In the genomic region with DNA sequence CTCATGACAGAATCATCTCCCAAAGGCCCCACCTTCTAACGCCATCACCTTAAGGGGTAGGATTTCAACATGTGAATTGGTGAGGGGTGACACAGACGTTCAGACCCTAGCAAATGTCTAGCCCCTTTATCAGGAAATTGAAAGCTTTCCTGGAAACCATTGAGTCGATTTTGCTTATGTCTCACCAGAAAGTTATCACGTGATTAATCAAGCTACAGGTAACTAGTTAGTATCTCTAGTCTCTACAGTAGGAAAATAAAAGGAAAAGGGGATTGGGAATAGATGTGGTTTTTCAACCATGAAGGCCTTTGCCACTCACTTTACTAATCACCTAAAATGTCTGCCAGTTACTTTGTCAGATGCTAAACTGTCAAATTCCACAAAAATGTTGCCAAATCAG, we compare ENCODE assay signal across 2 cellular contexts.
TF ChIP-seq lines count a peak whose summit lies in the region.

No MANE protein-coding gene starts in this region.

TF ChIP-seq in GM23338, 12 proteins besides CTCF, POLR2A, EP300 and RAD21 (continues in another document):
- TF ChIP-seq REST (IDR thresholded peaks at IDR 0.05; ENCODE audit: unreplicated experiment) (no peak), POLR2AphosphoS5 (IDR thresholded peaks at IDR 0.05; ENCODE audit: low read depth) (no peak), EZH2 (IDR thresholded peaks at IDR 0.05; ENCODE audit: low read depth, unreplicated experiment) (no peak), JUNB (IDR thresholded peaks at IDR 0.05; ENCODE audit: unreplicated experiment) (no peak), NANOG (IDR thresholded peaks at IDR 0.05; ENCODE audit: borderline replicate concordance) (no peak), CREB1 (CRISPR knock-in tag; IDR thresholded peaks at IDR 0.05; ENCODE audit: low read depth) (no peak), STAT1 (IDR thresholded peaks at IDR 0.05; ENCODE audit: unreplicated experiment) (no peak), ZNF114 (CRISPR knock-in tag; IDR thresholded peaks at IDR 0.05) (no peak), ETS1 (IDR thresholded peaks at IDR 0.05) (no peak)
- TF ChIP-seq, protein P1, sequence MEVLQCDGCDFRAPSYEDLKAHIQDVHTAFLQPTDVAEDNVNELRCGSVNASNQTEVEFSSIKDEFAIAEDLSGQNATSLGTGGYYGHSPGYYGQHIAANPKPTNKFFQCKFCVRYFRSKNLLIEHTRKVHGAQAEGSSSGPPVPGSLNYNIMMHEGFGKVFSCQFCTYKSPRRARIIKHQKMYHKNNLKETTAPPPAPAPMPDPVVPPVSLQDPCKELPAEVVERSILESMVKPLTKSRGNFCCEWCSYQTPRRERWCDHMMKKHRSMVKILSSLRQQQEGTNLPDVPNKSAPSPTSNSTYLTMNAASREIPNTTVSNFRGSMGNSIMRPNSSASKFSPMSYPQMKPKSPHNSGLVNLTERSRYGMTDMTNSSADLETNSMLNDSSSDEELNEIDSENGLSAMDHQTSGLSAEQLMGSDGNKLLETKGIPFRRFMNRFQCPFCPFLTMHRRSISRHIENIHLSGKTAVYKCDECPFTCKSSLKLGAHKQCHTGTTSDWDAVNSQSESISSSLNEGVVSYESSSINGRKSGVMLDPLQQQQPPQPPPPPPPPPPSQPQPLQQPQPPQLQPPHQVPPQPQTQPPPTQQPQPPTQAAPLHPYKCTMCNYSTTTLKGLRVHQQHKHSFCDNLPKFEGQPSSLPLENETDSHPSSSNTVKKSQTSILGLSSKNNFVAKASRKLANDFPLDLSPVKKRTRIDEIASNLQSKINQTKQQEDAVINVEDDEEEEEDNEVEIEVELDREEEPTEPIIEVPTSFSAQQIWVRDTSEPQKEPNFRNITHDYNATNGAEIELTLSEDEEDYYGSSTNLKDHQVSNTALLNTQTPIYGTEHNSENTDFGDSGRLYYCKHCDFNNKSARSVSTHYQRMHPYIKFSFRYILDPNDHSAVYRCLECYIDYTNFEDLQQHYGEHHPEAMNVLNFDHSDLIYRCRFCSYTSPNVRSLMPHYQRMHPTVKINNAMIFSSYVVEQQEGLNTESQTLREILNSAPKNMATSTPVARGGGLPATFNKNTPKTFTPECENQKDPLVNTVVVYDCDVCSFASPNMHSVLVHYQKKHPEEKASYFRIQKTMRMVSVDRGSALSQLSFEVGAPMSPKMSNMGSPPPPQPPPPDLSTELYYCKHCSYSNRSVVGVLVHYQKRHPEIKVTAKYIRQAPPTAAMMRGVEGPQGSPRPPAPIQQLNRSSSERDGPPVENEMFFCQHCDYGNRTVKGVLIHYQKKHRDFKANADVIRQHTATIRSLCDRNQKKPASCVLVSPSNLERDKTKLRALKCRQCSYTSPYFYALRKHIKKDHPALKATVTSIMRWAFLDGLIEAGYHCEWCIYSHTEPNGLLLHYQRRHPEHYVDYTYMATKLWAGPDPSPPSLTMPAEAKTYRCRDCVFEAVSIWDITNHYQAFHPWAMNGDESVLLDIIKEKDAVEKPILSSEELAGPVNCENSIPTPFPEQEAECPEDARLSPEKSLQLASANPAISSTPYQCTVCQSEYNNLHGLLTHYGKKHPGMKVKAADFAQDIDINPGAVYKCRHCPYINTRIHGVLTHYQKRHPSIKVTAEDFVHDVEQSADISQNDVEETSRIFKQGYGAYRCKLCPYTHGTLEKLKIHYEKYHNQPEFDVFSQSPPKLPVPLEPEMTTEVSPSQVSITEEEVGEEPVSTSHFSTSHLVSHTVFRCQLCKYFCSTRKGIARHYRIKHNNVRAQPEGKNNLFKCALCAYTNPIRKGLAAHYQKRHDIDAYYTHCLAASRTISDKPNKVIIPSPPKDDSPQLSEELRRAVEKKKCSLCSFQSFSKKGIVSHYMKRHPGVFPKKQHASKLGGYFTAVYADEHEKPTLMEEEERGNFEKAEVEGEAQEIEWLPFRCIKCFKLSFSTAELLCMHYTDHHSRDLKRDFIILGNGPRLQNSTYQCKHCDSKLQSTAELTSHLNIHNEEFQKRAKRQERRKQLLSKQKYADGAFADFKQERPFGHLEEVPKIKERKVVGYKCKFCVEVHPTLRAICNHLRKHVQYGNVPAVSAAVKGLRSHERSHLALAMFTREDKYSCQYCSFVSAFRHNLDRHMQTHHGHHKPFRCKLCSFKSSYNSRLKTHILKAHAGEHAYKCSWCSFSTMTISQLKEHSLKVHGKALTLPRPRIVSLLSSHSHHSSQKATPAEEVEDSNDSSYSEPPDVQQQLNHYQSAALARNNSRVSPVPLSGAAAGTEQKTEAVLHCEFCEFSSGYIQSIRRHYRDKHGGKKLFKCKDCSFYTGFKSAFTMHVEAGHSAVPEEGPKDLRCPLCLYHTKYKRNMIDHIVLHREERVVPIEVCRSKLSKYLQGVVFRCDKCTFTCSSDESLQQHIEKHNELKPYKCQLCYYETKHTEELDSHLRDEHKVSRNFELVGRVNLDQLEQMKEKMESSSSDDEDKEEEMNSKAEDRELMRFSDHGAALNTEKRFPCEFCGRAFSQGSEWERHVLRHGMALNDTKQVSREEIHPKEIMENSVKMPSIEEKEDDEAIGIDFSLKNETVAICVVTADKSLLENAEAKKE (CRISPR knock-in tag; IDR thresholded peaks at IDR 0.05) = no peak

TF ChIP-seq in H1, 55 proteins besides CTCF, POLR2A, EP300 and RAD21 (continued from another document):
- no peak for TF ChIP-seq RNF2 (IDR thresholded peaks at IDR 0.05; ENCODE audit: borderline replicate concordance, low read depth, low read length, missing control alignments, poor library complexity, severe bottlenecking)
- no peak for TF ChIP-seq KDM5A (IDR thresholded peaks at IDR 0.05; ENCODE audit: low read length)
- TF ChIP-seq TAF1 (IDR thresholded peaks at IDR 0.05; ENCODE audit: low read depth, low read length) = no peak
- no peak for TF ChIP-seq PHF8 (conservative IDR thresholded peaks at IDR 0.05; ENCODE audit: low read depth, low read length)
- TF ChIP-seq, protein P2, sequence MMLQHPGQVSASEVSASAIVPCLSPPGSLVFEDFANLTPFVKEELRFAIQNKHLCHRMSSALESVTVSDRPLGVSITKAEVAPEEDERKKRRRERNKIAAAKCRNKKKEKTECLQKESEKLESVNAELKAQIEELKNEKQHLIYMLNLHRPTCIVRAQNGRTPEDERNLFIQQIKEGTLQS (IDR thresholded peaks at IDR 0.05; ENCODE audit: insufficient read depth, low read depth, low read length) = no peak
- no peak for TF ChIP-seq CEBPB (IDR thresholded peaks at IDR 0.05; ENCODE audit: low read depth, low read length)
- no peak for TF ChIP-seq SP1 (IDR thresholded peaks at IDR 0.05; ENCODE audit: low read depth, low read length)
